ENCODE assay signal across 28 cellular contexts in the genomic region with DNA sequence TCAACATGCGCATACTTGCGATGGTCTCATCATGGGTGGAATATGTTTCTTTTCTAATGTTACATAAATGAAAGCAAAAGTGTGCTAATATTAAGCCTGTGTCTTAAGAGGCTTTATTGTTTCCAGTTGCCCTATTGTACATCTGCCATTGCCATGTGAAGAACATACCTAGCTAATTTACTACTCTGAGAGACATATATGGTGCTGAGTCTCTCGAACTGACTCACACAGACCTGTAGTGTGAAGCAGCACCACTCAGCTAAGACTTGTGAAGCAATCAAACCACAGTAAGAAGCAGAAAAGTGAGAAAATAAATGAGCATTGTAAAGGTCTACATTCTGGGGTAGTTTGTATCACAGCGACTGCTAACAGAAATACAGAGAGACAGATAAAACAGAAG.
"Had no signal": no experiment of that assay in that cellular context is flagged by ENCODE, and none has a peak within 500 bp of the region (broad histone marks: within the 10 kb centered on the region; RNA-seq: fewer than 3 reads in every experiment).

No MANE protein-coding gene starts in this region.

- DNase-seq: islet precursor cell; left ventricle myocardium inferior; mesendoderm; naive B cell; natural killer cell; nephron progenitor cell; pancreas; posterior cingulate gyrus; retina; right cardiac atrium; stimulated activated CD4-positive, alpha-beta T cell treated with anti-CD3 and anti-CD28 coated beads, Interleukin-12 subunit alpha, Interleukin-12 subunit beta, amount 100 ng/mL, for 4 hours; stimulated activated CD4-positive, alpha-beta T cell treated with anti-CD3 and anti-CD28 coated beads, Interleukin-15, amount 100 ng/mL, for 24 hours; stimulated activated CD4-positive, alpha-beta T cell treated with anti-CD3 and anti-CD28 coated beads, Interleukin-2, amount 100 ng/mL, for 24 hours; stimulated activated CD4-positive, alpha-beta T cell treated with anti-CD3 and anti-CD28 coated beads, Interleukin-4, amount 100 ng/mL, for 1 hour; stimulated activated naive B cell treated with anti-CD40 and anti-IgM and Interleukin-4, amounts not matched to agents 10 μg/mL and 1 μg/mL and 100 μg/mL, for 72 hours; stimulated activated naive CD8-positive, alpha-beta T cell treated with anti-CD3 and anti-CD28 coated beads, Interleukin-15, Interleukin-2, amounts not matched to agents 100 U/mL and 50 U/mL, for 24 hours; stomach; testis; thyroid gland; transverse colon; upper lobe of left lung had no signal

- H3K4me1 ChIP-seq: left ventricle myocardium inferior, neural progenitor cell, pancreas, prostate gland, stomach, testis, thyroid gland, transverse colon, upper lobe of left lung, vagina had no signal

- H3K27ac ChIP-seq: left ventricle myocardium inferior, neural progenitor cell, pancreas, prostate gland, skin epidermis, stomach, testis, thyroid gland, transverse colon, upper lobe of left lung, vagina had no signal

- H3K27me3 ChIP-seq: neural progenitor cell, pancreas, stomach, testis, thyroid gland, transverse colon, upper lobe of left lung, vagina had no signal

- ATAC-seq: natural killer cell; pancreas; right cardiac atrium; sciatic nerve; stimulated activated naive B cell treated with anti-CD40 and anti-IgM and Interleukin-4, amounts not matched to agents 10 μg/mL and 1 μg/mL and 100 μg/mL, for 72 hours; stimulated activated naive CD8-positive, alpha-beta T cell treated with anti-CD3 and anti-CD28 coated beads, Interleukin-15, Interleukin-2, amounts not matched to agents 100 U/mL and 50 U/mL, for 24 hours had no signal

- H3K27me3 Mint-ChIP-seq: naive B cell; stimulated activated naive B cell treated with anti-CD40 and anti-IgM and Interleukin-4, amounts not matched to agents 10 μg/mL and 1 μg/mL and 100 μg/mL, for 72 hours had no signal

- H3K4me2 ChIP-seq: neural progenitor cell had no signal

- H3K9ac ChIP-seq: neural progenitor cell had no signal

- H3K4me3 ChIP-seq: left ventricle myocardium inferior, lung, neural progenitor cell, pancreas, prostate gland, skin epidermis, stomach, testis, thyroid gland, transverse colon, upper lobe of left lung, vagina had no signal

- FAIRE-seq: pancreas had no signal

- H3K9me3 Mint-ChIP-seq: nephron progenitor cell, neural progenitor cell had no signal

- H2AFZ ChIP-seq: neural progenitor cell had no signal

- H3K27ac Mint-ChIP-seq: mesothelial cell of epicardium; naive B cell; natural killer cell; nephron progenitor cell; neural progenitor cell; stimulated activated naive B cell treated with anti-CD40 and anti-IgM and Interleukin-4, amounts not matched to agents 10 μg/mL and 1 μg/mL and 100 μg/mL, for 72 hours had no signal

- H3K4me1 Mint-ChIP-seq: naive B cell; natural killer cell; nephron progenitor cell; neural progenitor cell; stimulated activated naive B cell treated with anti-CD40 and anti-IgM and Interleukin-4, amounts not matched to agents 10 μg/mL and 1 μg/mL and 100 μg/mL, for 72 hours had no signal

- H3K36me3 ChIP-seq: left ventricle myocardium inferior, neural progenitor cell, pancreas, prostate gland, stomach, thyroid gland, transverse colon, upper lobe of left lung, vagina had no signal

- H3K4me3 Mint-ChIP-seq: mesothelial cell of epicardium; naive B cell; natural killer cell; nephron progenitor cell; neural progenitor cell; stimulated activated naive B cell treated with anti-CD40 and anti-IgM and Interleukin-4, amounts not matched to agents 10 μg/mL and 1 μg/mL and 100 μg/mL, for 72 hours had no signal

- H3K9me3 ChIP-seq: pancreas, prostate gland, testis, thyroid gland, transverse colon, upper lobe of left lung, vagina had no signal

- H3K36me3 Mint-ChIP-seq: naive B cell; natural killer cell; neural progenitor cell; stimulated activated naive B cell treated with anti-CD40 and anti-IgM and Interleukin-4, amounts not matched to agents 10 μg/mL and 1 μg/mL and 100 μg/mL, for 72 hours had no signal
